Comparison of ENCODE assay signal across 8 cellular contexts in genomic region chr20:20368414-20369352, GRCh38. TPM values are rescaled to one million over a fixed set of nuclear protein-coding genes. Genes with fewer than 3 reads are reported as not detected.
DNase-seq lines count a peak whose midpoint lies in the region; ATAC-seq and TF ChIP-seq lines count a peak whose summit lies in the region.

No MANE protein-coding gene starts in this region.

- H3K36me3 Mint-ChIP-seq in memory B cell: no peaks in the 10 kb centered on the region

- peaks cover 25 to 37% (median 32%) of the 10 kb centered on the region in 10 experiments; a peak in 18 of 20 replicates for H3K4me1 ChIP-seq in BLaER1 treated with 17β-estradiol and CSF1 and Interleukin-3, amounts not matched to agents 10 nM and 100 nM
- H3K4me1 ChIP-seq in adipocyte (ENCODE audit: control insufficient read depth, insufficient read depth, low read length): peaks cover 8% of the 10 kb centered on the region
- H3K4me1 ChIP-seq in effector memory CD4-positive, alpha-beta T cell (ENCODE audit: control insufficient read depth, insufficient read depth, low read length, poor library complexity, severe bottlenecking): peaks cover 7% of the 10 kb centered on the region

- H3K9me3 ChIP-seq in BLaER1 treated with 17β-estradiol and CSF1 and Interleukin-3, amounts not matched to agents 10 nM and 100 nM (replicated peaks in 1 of 11): peaks cover 0 to 14% (median 6%) of the 10 kb centered on the region in 11 experiments; a peak in 10 of 22 replicates
- H3K9me3 ChIP-seq in adipocyte (ENCODE audit: control insufficient read depth, low read length): no peaks in the 10 kb centered on the region
- no peaks in the 10 kb centered on the region for H3K9me3 ChIP-seq in effector memory CD4-positive, alpha-beta T cell (ENCODE audit: control insufficient read depth, low read length)

- CTCF ChIA-PET in HEK293T (lab: Yijun Ruan, JAX): no interaction called here

- H3K27me3 Mint-ChIP-seq in memory B cell: peaks cover 25% of the 10 kb centered on the region

- H3K9ac ChIP-seq in BLaER1 treated with 17β-estradiol and CSF1 and Interleukin-3, amounts not matched to agents 10 nM and 100 nM: peak overlapping the region in 9 of 11 experiments; percentile 25 to 59 (median 41); a peak in 10 of 22 replicates
- H3K9ac ChIP-seq in adipocyte (ENCODE audit: low read length): no peak overlapping the region

- ATAC-seq in memory B cell (ENCODE audit: low read depth): peak; percentile 42
- no peak for ATAC-seq in HG02870 (IDR thresholded peaks at IDR 0.05; ENCODE audit: unreplicated experiment)
- ATAC-seq in HG03135 (IDR thresholded peaks at IDR 0.05; ENCODE audit: unreplicated experiment): no peak

- peaks cover 12% of the 10 kb centered on the region for H3K4me1 Mint-ChIP-seq in memory B cell

- no peaks in the 10 kb centered on the region for H3K36me3 ChIP-seq in BLaER1 treated with 17β-estradiol and CSF1 and Interleukin-3, amounts not matched to agents 10 nM and 100 nM
- H3K36me3 ChIP-seq in adipocyte (ENCODE audit: control insufficient read depth, insufficient read depth, low read length, severe bottlenecking): no peaks in the 10 kb centered on the region
- H3K36me3 ChIP-seq in effector memory CD4-positive, alpha-beta T cell (ENCODE audit: control insufficient read depth, insufficient read depth, low read length): no peaks in the 10 kb centered on the region

- H3K27me3 ChIP-seq in BLaER1 treated with 17β-estradiol and CSF1 and Interleukin-3, amounts not matched to agents 10 nM and 100 nM: peaks cover 100% of the 10 kb centered on the region in 11 experiments
- peaks cover 63% of the 10 kb centered on the region for H3K27me3 ChIP-seq in adipocyte (replicated peaks; ENCODE audit: control insufficient read depth, insufficient read depth, low read length)
- H3K27me3 ChIP-seq in effector memory CD4-positive, alpha-beta T cell (replicated peaks; ENCODE audit: control insufficient read depth, insufficient read depth, low read length, poor library complexity, severe bottlenecking): peaks cover 18% of the 10 kb centered on the region

- no peak overlapping the region for H3K27ac ChIP-seq in BLaER1 treated with 17β-estradiol and CSF1 and Interleukin-3, amounts not matched to agents 10 nM and 100 nM
- H3K27ac ChIP-seq in effector memory CD4-positive, alpha-beta T cell (ENCODE audit: insufficient read depth, low read length, poor library complexity, severe bottlenecking): no peak overlapping the region

- peak overlapping the region; percentile 57 to 74 (median 64) for H3K4me3 ChIP-seq in BLaER1 treated with 17β-estradiol and CSF1 and Interleukin-3, amounts not matched to agents 10 nM and 100 nM
- H3K4me3 ChIP-seq in adipocyte (ENCODE audit: low read length): no peak overlapping the region
- no peak overlapping the region for H3K4me3 ChIP-seq in effector memory CD4-positive, alpha-beta T cell (ENCODE audit: insufficient read depth, low read depth, low read length, poor library complexity, severe bottlenecking)

- peak overlapping the region; percentile 96 to 99 (median 98) for H3K4me2 ChIP-seq in BLaER1 treated with 17β-estradiol and CSF1 and Interleukin-3, amounts not matched to agents 10 nM and 100 nM

- no peak overlapping the region for H3K27ac Mint-ChIP-seq in memory B cell

- no peak overlapping the region for H3K4me3 Mint-ChIP-seq in memory B cell

- POLR2A ChIA-PET in HEK293T (lab: Yijun Ruan, JAX): interaction anchor here (1.7 kb wide), 1 partner anchor 42 kb away, joined by 4 read pairs; no protein-coding TSS in a partner anchor

- no peaks in the 10 kb centered on the region for H3K9me3 Mint-ChIP-seq in memory B cell

- DNase-seq in HEK293T (ENCODE audit: extremely low spot score) (peak; percentile 38), adipocyte (ENCODE audit: low read depth) (peak; percentile 29), memory B cell (ENCODE audit: low spot score in 2 of 2) (peak in 1 of 2 donors; percentile 38), mucosa of gallbladder (ENCODE audit: low spot score) (no peak)
- DNase-seq in effector memory CD4-positive, alpha-beta T cell: no peak

- peaks cover 0 to 74% (median 50%) of the 10 kb centered on the region in 11 experiments; a peak in 18 of 22 replicates for H4K20me1 ChIP-seq in BLaER1 treated with 17β-estradiol and CSF1 and Interleukin-3, amounts not matched to agents 10 nM and 100 nM

TF ChIP-seq in HEK293T, 16 proteins besides CTCF, POLR2A, EP300 and RAD21:
- no peak for TF ChIP-seq SUZ12 (IDR thresholded peaks at IDR 0.05)
- TF ChIP-seq ELF4 (IDR thresholded peaks at IDR 0.05): no peak
- no peak for TF ChIP-seq FOXA1 (IDR thresholded peaks at IDR 0.05)
- TF ChIP-seq LEF1 (IDR thresholded peaks at IDR 0.05; ENCODE audit: borderline replicate concordance): no peak
- no peak for TF ChIP-seq PKNOX1 (IDR thresholded peaks at IDR 0.05)
- TF ChIP-seq ARNT (IDR thresholded peaks at IDR 0.05): no peak
- no peak for TF ChIP-seq ZNF384 (IDR thresholded peaks at IDR 0.05)
- no peak for TF ChIP-seq CTBP1 (IDR thresholded peaks at IDR 0.05; ENCODE audit: borderline replicate concordance)
- no peak for TF ChIP-seq L3MBTL2 (conservative IDR thresholded peaks at IDR 0.05)
- no peak for TF ChIP-seq TARDBP (IDR thresholded peaks at IDR 0.05)
- TF ChIP-seq FOXM1 (IDR thresholded peaks at IDR 0.05; ENCODE audit: borderline replicate concordance): no peak
- TF ChIP-seq BHLHE40 (IDR thresholded peaks at IDR 0.05; ENCODE audit: borderline replicate concordance): no peak

RNA-seq across cellular contexts. Expression of gene INSM1, which starts 0.8 kb away (rescaled TPM):
- not detected for total RNA-seq in mucosa of gallbladder

Comparison
In these comparisons a context has a peak if more than half of its experiments do, and no peak if none do; other contexts are left out.
1. H3K4me3 ChIP-seq: peak in BLaER1 treated with 17β-estradiol and CSF1 and Interleukin-3, amounts not matched to agents 10 nM and 100 nM (10 of 10); none in adipocyte (single experiment) and effector memory CD4-positive, alpha-beta T cell (single experiment).
2. DNase-seq: peak in HEK293T (single experiment) and adipocyte (single experiment); none in effector memory CD4-positive, alpha-beta T cell (0 of 3) and mucosa of gallbladder (single experiment).